In the genomic region with DNA sequence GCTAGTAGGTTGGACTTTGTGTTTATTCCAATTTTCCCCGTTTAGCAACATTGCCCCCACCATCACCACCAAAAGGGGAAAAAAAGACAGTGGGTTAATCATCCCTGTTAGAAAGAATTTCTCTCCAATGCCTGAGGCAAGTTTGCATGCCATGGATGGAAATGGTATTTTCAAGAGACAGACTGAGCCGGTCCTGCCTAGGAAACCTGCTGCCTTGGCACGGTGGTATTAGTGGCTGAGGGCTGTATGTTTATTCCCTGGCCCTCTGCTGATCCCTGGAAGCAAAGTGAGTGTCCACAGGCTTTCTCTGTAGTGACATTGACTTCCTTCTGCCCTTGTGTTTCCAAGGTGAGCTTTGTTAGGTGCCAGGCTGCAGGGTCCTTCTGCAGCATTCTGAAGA, we compare ENCODE assay signal across 26 cellular contexts.
"Had no signal": no experiment of that assay in that cellular context is flagged by ENCODE, and none has a peak within 500 bp of the region (broad histone marks: within the 10 kb centered on the region; RNA-seq: fewer than 3 reads in every experiment).

No MANE protein-coding gene starts in this region.

- H3K27ac ChIP-seq: PC-9, RWPE1, SJCRH30, SK-N-MC had no signal

- H3K36me3 ChIP-seq: MG63, SJCRH30 had no signal

- H2AFZ ChIP-seq: PC-9 had no signal

- H3K4me1 ChIP-seq: SJCRH30 had no signal

- H3K27me3 ChIP-seq: MG63, SJCRH30 had no signal

- H3K9me3 ChIP-seq: MG63, SJCRH30 had no signal

- DNase-seq: Kasumi-1, MG63, NCI-H1048, NCI-H1092 treated with DMSO at 0.1 percent for 48 hours, NCI-H1105 treated with DMSO at 0.1 percent for 48 hours, NCI-H1417 treated with DMSO at 0.1 percent for 48 hours, NCI-H1436 treated with DMSO at 0.1 percent for 48 hours, NCI-H1694 treated with DMSO at 0.1 percent for 48 hours, NCI-H187 treated with DMSO at 0.1 percent for 48 hours, NCI-H2029, NCI-H2081, NCI-H2171 treated with DMSO at 0.1 percent for 48 hours, NCI-H2227 treated with DMSO at 0.1 percent for 48 hours, NCI-H345, NCI-H446, NCI-H510A treated with DMSO at 0.1 percent for 48 hours, NCI-H524 treated with DMSO at 0.1 percent for 48 hours, NCI-H526 treated with DMSO at 0.1 percent for 48 hours, NCI-H774, PC-9, SHP77, SIG-M5, SJCRH30, T-cell had no signal

- H3K4me3 ChIP-seq: MG63, PC-9, SJCRH30, SK-N-MC had no signal

- H3K4me2 ChIP-seq: PC-9 had no signal
